ENCODE assay signal across 8 cellular contexts in the genomic region with DNA sequence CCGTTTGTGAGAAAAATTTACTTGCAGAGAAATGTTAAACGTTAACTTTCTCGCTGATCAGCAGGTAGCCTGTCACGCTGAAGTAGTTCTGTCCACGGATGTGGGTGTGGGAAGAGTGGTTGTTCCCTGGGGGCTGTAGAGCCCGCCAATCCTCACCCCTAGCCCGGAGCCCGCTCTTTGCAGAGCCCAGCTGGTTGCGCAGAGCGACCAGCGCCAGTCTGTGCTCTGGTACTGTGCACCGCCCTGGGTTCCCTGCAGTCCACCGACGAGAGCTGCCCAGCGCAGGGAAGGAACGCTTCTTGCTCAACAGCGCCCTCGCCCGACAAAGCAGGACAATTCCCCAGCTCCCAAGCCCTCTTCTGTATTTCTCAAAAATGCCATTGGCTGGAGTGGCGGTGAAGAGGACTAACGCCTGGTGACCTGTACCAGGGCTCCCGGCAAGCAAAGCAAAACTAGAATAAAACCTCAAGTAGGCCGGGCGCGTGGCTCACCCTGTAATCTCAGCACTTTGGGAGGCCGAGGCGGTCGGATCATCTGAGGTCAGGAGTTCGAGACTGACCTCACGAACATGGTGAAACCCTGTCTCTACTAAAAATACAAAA. TPM values are rescaled to one million over a fixed set of nuclear protein-coding genes. Genes with fewer than 3 reads are reported as not detected.
DNase-seq lines count a peak whose midpoint lies in the region; FAIRE-seq and TF ChIP-seq lines count a peak whose summit lies in the region.

No MANE protein-coding gene starts in this region.

- 0 out of 2 replicates have a peak, but pooled peaks have one; percentile 18 for TF ChIP-seq POLR2A in H54 (IDR thresholded peaks at IDR 0.05; ENCODE audit: low read depth, low read length)

- no peaks in the 10 kb centered on the region for H3K36me3 ChIP-seq in MG63

- H3K4me3 ChIP-seq in MG63: peak overlapping the region; percentile 32

- no peaks in the 10 kb centered on the region for H3K9me3 ChIP-seq in MG63

- FAIRE-seq in H54 (lab: Jason Lieb, UNC): peak; percentile 77

- peak; percentile 79 for DNase-seq in EL
- DNase-seq in H54 (ENCODE audit: insufficient read length, low spot score): peak; percentile 98
- DNase-seq in MG63: peak; percentile 85
- peak; percentile 92 for DNase-seq in SHP77 (lab: John Stamatoyannopoulos, UW)
- DNase-seq in activated gamma-delta T cell (lab: John Stamatoyannopoulos, UW): peak; percentile 14
- peak; percentile 68 for DNase-seq in foreskin melanocyte
- DNase-seq in occipital lobe (lab: John Stamatoyannopoulos, UW): peak; percentile 26
- peak; percentile 81 for DNase-seq in superior temporal gyrus (ENCODE audit: extremely low spot score)

- no peaks in the 10 kb centered on the region for H3K27me3 ChIP-seq in MG63

RNA-seq across cellular contexts. Expression of gene RIPPLY3, which starts 3.3 kb away (rescaled TPM):
- total RNA-seq in MG63 (2014; rRNA removed; shearing (Covaris generic); ENCODE audit: low replicate concordance): 0.16 TPM in 1 of 2 replicates, not detected in the other
- total RNA-seq in occipital lobe: not detected

RNA-seq across cellular contexts. Expression of gene HLCS, which starts 43.4 kb away (rescaled TPM):
- 4.2 and 5.2 TPM in 2 replicates for total RNA-seq in MG63 (2014; rRNA removed; shearing (Covaris generic); ENCODE audit: low replicate concordance)
- total RNA-seq in occipital lobe: 28.1 TPM

Comparison
In these comparisons a context has a peak if more than half of its experiments do, and no peak if none do; other contexts are left out.
1. Peak in every context shown above with its lines: DNase-seq and H3K4me3 ChIP-seq.
2. DNase-seq: peak in every context shown above with its lines; median percentile 98 in H54; 92 in SHP77; 85 in MG63; 81 in superior temporal gyrus; 79 in EL; 68 in foreskin melanocyte; 26 in occipital lobe; 14 in activated gamma-delta T cell.